In genomic region chr2:161725297-161725696, GRCh38 we compare ENCODE assay signal across 16 cellular contexts.
"Had no signal": no experiment of that assay in that cellular context is flagged by ENCODE, and none has a peak within 500 bp of the region (broad histone marks: within the 10 kb centered on the region; RNA-seq: fewer than 3 reads in every experiment).

No MANE protein-coding gene starts in this region.

- H3K4me1 Mint-ChIP-seq: activated CD4-positive, alpha-beta T cell treated with anti-CD3 and anti-CD28 coated beads for 36 hours; neural crest cell had no signal

- ATAC-seq: activated CD4-positive, alpha-beta T cell treated with anti-CD3 and anti-CD28 coated beads for 36 hours; activated CD8-positive, alpha-beta T cell treated with anti-CD3 and anti-CD28 coated beads, Interleukin-2, amount 10 ng/mL, durations not matched to agents 7 days and 5 days; gastroesophageal sphincter; heart right ventricle; sciatic nerve; stimulated activated naive CD8-positive, alpha-beta T cell treated with anti-CD3 and anti-CD28 coated beads, Interleukin-15, Interleukin-2, amounts not matched to agents 100 U/mL and 50 U/mL, for 24 hours had no signal

- DNase-seq: activated CD4-positive, alpha-beta T cell treated with anti-CD3 and anti-CD28 coated beads for 36 hours; activated CD8-positive, alpha-beta memory T cell treated with anti-CD3 and anti-CD28 coated beads, Interleukin-2, amount 50 U/mL, for 4 hours; activated CD8-positive, alpha-beta T cell treated with anti-CD3 and anti-CD28 coated beads, Interleukin-2, amount 10 ng/mL, durations not matched to agents 7 days and 5 days; activated gamma-delta T cell; activated T-cell treated with anti-CD3 and anti-CD28 coated beads, Interleukin-2, amount 50 U/mL, for 48 hours; amniotic stem cell; erythroblast; heart right ventricle; midbrain; stimulated activated naive CD8-positive, alpha-beta T cell treated with anti-CD3 and anti-CD28 coated beads, Interleukin-15, Interleukin-2, amounts not matched to agents 100 U/mL and 50 U/mL, for 24 hours; trophoblast cell; WERI-Rb-1 had no signal

- H3K36me3 Mint-ChIP-seq: activated naive CD8-positive, alpha-beta T cell had no signal

- H3K27ac Mint-ChIP-seq: activated CD4-positive, alpha-beta T cell treated with anti-CD3 and anti-CD28 coated beads for 36 hours; activated CD8-positive, alpha-beta T cell treated with anti-CD3 and anti-CD28 coated beads, Interleukin-2, amount 10 ng/mL, durations not matched to agents 7 days and 5 days; activated naive CD8-positive, alpha-beta T cell had no signal

- H3K4me3 Mint-ChIP-seq: activated CD4-positive, alpha-beta T cell treated with anti-CD3 and anti-CD28 coated beads for 36 hours; activated CD8-positive, alpha-beta T cell treated with anti-CD3 and anti-CD28 coated beads, Interleukin-2, amount 10 ng/mL, durations not matched to agents 7 days and 5 days; activated naive CD8-positive, alpha-beta T cell; neural crest cell had no signal
